1 cellular context compared by ENCODE assay signal in genomic region chr22:20622650-20623339, GRCh38.
TF ChIP-seq lines count a peak whose summit lies in the region.

No MANE protein-coding gene starts in this region.

TF ChIP-seq in K562, 482 proteins besides CTCF, POLR2A, EP300 and RAD21 (continued from another document):
- TF ChIP-seq TEAD4 (IDR thresholded peaks at IDR 0.05; ENCODE audit: low read length) (no peak), TEAD4 (CRISPR knock-in tag; IDR thresholded peaks at IDR 0.05; ENCODE audit: borderline replicate concordance) (peak; percentile 87; the same call in 1 of the 2 replicates), MYBL2 (IDR thresholded peaks at IDR 0.05; ENCODE audit: low read depth) (no peak), MYBL2 (CRISPR knock-in tag; IDR thresholded peaks at IDR 0.05; ENCODE audit: borderline replicate concordance) (peak; percentile 70; the same call in 1 of the 2 replicates), WHSC1 (IDR thresholded peaks at IDR 0.05; ENCODE audit: low read length) (peak; percentile 78), ZBTB11 (CRISPR knock-in tag; IDR thresholded peaks at IDR 0.05) (0 out of 6 replicates have a peak, but pooled peaks of 1 of the 3 experiments have one; percentile 1), CEBPG (CRISPR knock-in tag; IDR thresholded peaks at IDR 0.05) (peak; percentile 51; the same call in 1 of the 2 replicates), CEBPG (tag; conservative IDR thresholded peaks at IDR 0.05 in 1 of 2, IDR thresholded peaks at IDR 0.05 in 1 of 2) (no peak), PHB (CRISPR knock-in tag; IDR thresholded peaks at IDR 0.05) (peak; percentile 42; the same call in 1 of the 2 replicates), SFPQ (IDR thresholded peaks at IDR 0.05; ENCODE audit: low read depth, low read length) (no peak), NEUROD1 (IDR thresholded peaks at IDR 0.05; ENCODE audit: borderline replicate concordance, low read depth, low read length, partially characterized antibody) (no peak), NCOR1 (IDR thresholded peaks at IDR 0.05) (no peak), TEAD1 (CRISPR knock-in tag; IDR thresholded peaks at IDR 0.05) (0 out of 4 replicates have a peak, but pooled peaks of 1 of the 2 experiments have one; percentile 34), NFIC (IDR thresholded peaks at IDR 0.05) (no peak), ZFP91 (CRISPR knock-in tag; IDR thresholded peaks at IDR 0.05) (no peak), BRD4 (IDR thresholded peaks at IDR 0.05) (no peak), NFYB (IDR thresholded peaks at IDR 0.05; ENCODE audit: extremely low read depth, insufficient read length) (no peak), KAT2B (IDR thresholded peaks at IDR 0.05; ENCODE audit: low read depth, low read length) (no peak), FOSL1 (tag; conservative IDR thresholded peaks at IDR 0.05) (no peak)
